8 cellular contexts compared by ENCODE assay signal in genomic region chr5:75236322-75237316, GRCh38. TPM values are rescaled to one million over a fixed set of nuclear protein-coding genes. Genes with fewer than 3 reads are reported as not detected.
DNase-seq lines count a peak whose midpoint lies in the region; ATAC-seq lines count a peak whose summit lies in the region.

A gene with protein sequence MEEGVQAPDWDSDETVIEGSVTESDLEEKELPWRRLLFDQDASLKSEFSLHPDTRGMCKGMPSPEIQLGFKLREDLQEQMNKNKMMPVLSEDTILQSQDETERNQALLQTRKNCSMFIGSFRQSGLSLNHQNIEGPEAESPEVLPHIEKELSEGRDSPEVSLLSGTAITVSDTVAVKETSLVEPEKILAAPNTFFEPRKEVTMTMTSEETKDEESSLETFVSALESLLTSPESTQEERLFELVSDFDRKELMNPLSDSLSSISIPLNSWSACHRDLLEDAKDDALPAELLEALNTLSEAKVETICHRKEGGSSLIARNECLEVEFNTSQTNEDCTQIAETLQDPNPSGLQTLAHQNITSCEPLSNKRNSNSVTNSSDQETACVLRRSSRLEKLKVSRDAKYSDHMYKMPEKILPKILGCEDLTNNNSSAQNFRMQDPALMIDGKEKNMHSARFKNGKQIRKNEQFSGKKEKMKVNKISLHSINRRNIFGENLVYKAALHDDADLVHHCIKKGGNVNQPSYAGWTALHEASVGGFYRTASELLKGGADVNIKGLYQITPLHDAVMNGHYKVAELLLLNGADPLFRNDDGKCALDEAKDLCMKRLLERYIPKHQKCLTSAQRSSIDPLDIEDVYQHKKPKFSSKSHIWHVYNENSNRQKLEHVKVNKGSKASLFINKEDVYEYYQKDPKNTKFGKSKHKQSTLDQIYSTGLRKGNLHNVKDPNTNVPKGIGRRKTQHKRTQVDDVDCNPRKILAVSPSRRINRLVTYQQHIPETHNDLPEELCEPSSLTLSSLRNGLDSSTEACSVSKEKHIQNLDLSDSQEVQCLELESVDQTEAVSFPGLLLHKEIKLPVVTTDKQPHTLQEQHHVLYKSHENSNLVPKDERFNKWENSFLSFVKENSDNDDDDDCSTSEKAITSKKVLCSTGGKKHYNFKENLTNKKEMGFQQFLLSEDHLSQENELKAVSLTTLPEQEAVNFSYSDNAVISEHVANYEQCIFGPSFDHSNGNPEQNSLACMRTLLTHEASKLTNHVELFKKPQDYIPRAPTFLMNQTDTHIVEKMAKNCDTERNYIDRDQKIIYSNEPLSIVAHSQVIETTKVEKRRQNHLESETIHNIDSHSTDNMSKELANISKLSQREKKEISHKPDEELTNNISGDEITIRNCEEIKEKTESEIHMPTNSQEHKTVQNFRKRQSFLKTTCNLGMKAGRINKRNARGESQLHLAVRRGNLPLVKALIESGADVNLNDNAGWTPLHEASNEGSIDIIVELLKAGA (N-terminal part only) (minus strand): TSS chr5:75236878. CDS start chr5:75236686, 192 bp downstream.

- H3K9me3 Mint-ChIP-seq in activated CD4-positive, alpha-beta T cell treated with anti-CD3 and anti-CD28 coated beads for 36 hours (ENCODE audit: low read depth), result no peaks in the 10 kb centered on the region

- ATAC-seq in GM19023 (IDR thresholded peaks at IDR 0.05; ENCODE audit: unreplicated experiment) (peak; percentile 97), HG03196 (IDR thresholded peaks at IDR 0.05; ENCODE audit: unreplicated experiment) (peak; percentile 99), left colon (peak; percentile 100)
- peak; percentile 97 for ATAC-seq in activated CD4-positive, alpha-beta T cell treated with anti-CD3 and anti-CD28 coated beads for 36 hours

- POLR2A ChIA-PET in activated CD4-positive, alpha-beta T cell treated with anti-CD3 and anti-CD28 coated beads for 36 hours (lab: Charles Lee), result interaction anchor here (0.6 to 2.8 kb wide), 6 partner anchors 25 to 280 kb away, joined by 3 to 16 read pairs (median 6); partner anchors contain the start of genes GCNT4 and HMGCR

- H3K27ac ChIP-seq in cingulate gyrus (ENCODE audit: low read depth, low read length), result peak within 1 kb of the TSS; percentile 91

- DNase-seq in Ammon's horn (ENCODE audit: low spot score) (peak; percentile 83), NCI-H446 treated with DMSO at 0.1 percent for 48 hours (lab: John Stamatoyannopoulos, UW) (peak; percentile 40), left colon (peak; percentile 71 to 93)
- DNase-seq in activated CD4-positive, alpha-beta T cell treated with anti-CD3 and anti-CD28 coated beads for 36 hours, result peak; percentile 94
- DNase-seq in stimulated activated CD4-positive, alpha-beta T cell treated with anti-CD3 and anti-CD28 coated beads, Interleukin-1b, Interleukin-23, amount 100 ng/mL, for 4 hours (ENCODE audit: low read depth in 2 of 2), result peak; percentile 84 to 90

- peak within 1 kb of the TSS; percentile 87 for H3K4me3 Mint-ChIP-seq in activated CD4-positive, alpha-beta T cell treated with anti-CD3 and anti-CD28 coated beads for 36 hours

- H3K4me1 Mint-ChIP-seq in activated CD4-positive, alpha-beta T cell treated with anti-CD3 and anti-CD28 coated beads for 36 hours, result peaks cover 8% of the 10 kb centered on the region

- CTCF ChIA-PET in activated CD4-positive, alpha-beta T cell treated with anti-CD3 and anti-CD28 coated beads for 36 hours (lab: Charles Lee), result interaction anchor here (0.6 to 3.5 kb wide), 35 partner anchors 12 to 1678 kb away, joined by 3 to 35 read pairs (median 3); partner anchors contain the start of genes GCNT4 and HMGCR

- H3K27ac Mint-ChIP-seq in activated CD4-positive, alpha-beta T cell treated with anti-CD3 and anti-CD28 coated beads for 36 hours, result peak within 1 kb of the TSS; percentile 96

- no peaks in the 10 kb centered on the region for H3K27me3 Mint-ChIP-seq in activated CD4-positive, alpha-beta T cell treated with anti-CD3 and anti-CD28 coated beads for 36 hours

- H3K36me3 Mint-ChIP-seq in activated CD4-positive, alpha-beta T cell treated with anti-CD3 and anti-CD28 coated beads for 36 hours (ENCODE audit: low read depth), result no peaks in the 10 kb centered on the region

- intact Hi-C loops in activated CD4-positive, alpha-beta T cell treated with anti-CD3 and anti-CD28 coated beads for 36 hours (cut with DNase I, micrococcal nuclease), result loop anchor here (1.0 to 5.0 kb wide), 12 partner anchors 86 to 481 kb away; partner anchors contain the start of genes CERT1 (in 2 of the 2), POC5 (in 2 of the 2), POLK (in 2 of the 2) and GCNT4 (in 1 of the 2)
- intact Hi-C loops in left colon (cut with DNase I, micrococcal nuclease), result loop anchor here in 1 of 2 donors (10.0 kb wide), 1 partner anchor 438 kb away; no protein-coding TSS in a partner anchor

RNA-seq across cellular contexts. Expression of the gene that starts here (rescaled TPM):
- total RNA-seq in activated CD4-positive, alpha-beta T cell treated with anti-CD3 and anti-CD28 coated beads for 36 hours, result under 1 TPM; 0.66 to 0.67 TPM
- total RNA-seq in left colon, result under 1 TPM in 1 of 2 donors, not detected in 1; 0.11 TPM

Comparison
In these comparisons a context has a peak if more than half of its experiments do, and no peak if none do; other contexts are left out.
1. Peak in every context shown above with its lines: DNase-seq, ATAC-seq and H3K27ac ChIP-seq.
2. Peak in DNase-seq and ATAC-seq in activated CD4-positive, alpha-beta T cell treated with anti-CD3 and anti-CD28 coated beads for 36 hours; RNA of the gene not detected or under 1 TPM.
3. Peak in DNase-seq and ATAC-seq in left colon; RNA of the gene not detected or under 1 TPM.
4. DNase-seq: peak in every context shown above with its lines; median percentile 94 in activated CD4-positive, alpha-beta T cell treated with anti-CD3 and anti-CD28 coated beads for 36 hours; 87 in stimulated activated CD4-positive, alpha-beta T cell treated with anti-CD3 and anti-CD28 coated beads, Interleukin-1b, Interleukin-23, amount 100 ng/mL, for 4 hours; 83 in Ammon's horn; 82 in left colon; 40 in NCI-H446 treated with DMSO at 0.1 percent for 48 hours.